ENCODE assay signal across 8 cellular contexts in the genomic region with DNA sequence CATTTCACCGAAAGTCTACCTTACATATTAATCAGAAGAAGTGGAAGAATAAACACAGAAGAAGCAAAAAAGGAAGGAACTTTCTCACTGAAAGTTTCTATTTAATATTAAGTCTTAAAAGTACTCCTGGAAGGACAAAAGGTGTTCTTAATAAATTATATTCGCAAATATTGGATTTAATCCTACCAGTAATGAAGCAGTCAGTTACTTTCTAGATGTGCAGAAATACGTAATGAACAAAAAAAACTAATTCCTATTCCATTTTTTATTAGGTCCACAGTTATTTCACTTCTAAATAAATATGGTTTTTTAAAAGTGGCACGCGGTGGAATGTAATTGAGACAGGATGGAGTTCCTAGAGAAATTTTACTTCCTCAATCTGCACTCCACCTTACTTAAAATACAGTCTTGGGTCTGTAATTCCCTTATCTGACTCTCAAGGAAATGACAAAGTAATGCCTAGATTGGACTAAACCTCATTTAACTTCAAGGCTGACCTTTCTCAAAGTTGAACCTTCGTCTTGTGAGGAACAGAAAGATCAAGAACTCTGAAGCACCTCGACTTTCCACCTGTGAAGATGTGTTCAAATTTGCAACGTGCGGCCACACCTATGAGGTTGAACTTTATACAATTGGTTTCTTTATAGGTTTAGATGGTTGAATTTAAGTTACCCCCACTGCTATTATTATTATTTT. TPM values are rescaled to one million over a fixed set of nuclear protein-coding genes. Genes with fewer than 3 reads are reported as not detected.
A peak's percentile ranks its signal among the peaks of the same experiment; 100 is the strongest.
DNase-seq lines count a peak whose midpoint lies in the region; ATAC-seq and TF ChIP-seq lines count a peak whose summit lies in the region.

No MANE protein-coding gene starts in this region.

- DNase-seq in stimulated activated naive CD8-positive, alpha-beta T cell treated with anti-CD3 and anti-CD28 coated beads, Interleukin-15, Interleukin-2, amounts not matched to agents 100 U/mL and 50 U/mL, for 24 hours: no peak
- DNase-seq in ascending aorta (ENCODE audit: low spot score in 2 of 2): no peak
- no peak for DNase-seq in lower lobe of right lung
- no peak for DNase-seq in aorta

- H3K27me3 Mint-ChIP-seq in stimulated activated naive CD8-positive, alpha-beta T cell treated with anti-CD3 and anti-CD28 coated beads, Interleukin-15, Interleukin-2, amounts not matched to agents 100 ng/mL and 50 ng/mL, for 24 hours: no peaks in the 10 kb centered on the region

- TF ChIP-seq CTCF in ascending aorta (IDR thresholded peaks at IDR 0.05) (no peak), lower lobe of right lung (IDR thresholded peaks at IDR 0.05) (no peak)

- ATAC-seq in stimulated activated naive CD8-positive, alpha-beta T cell treated with anti-CD3 and anti-CD28 coated beads, Interleukin-15, Interleukin-2, amounts not matched to agents 100 U/mL and 50 U/mL, for 24 hours: no peak
- no peak for ATAC-seq in lower lobe of right lung
- ATAC-seq in aorta (ENCODE audit: low FRiP score): no peak
- no peak for ATAC-seq in HG02840 (IDR thresholded peaks at IDR 0.05; ENCODE audit: low FRiP score, unreplicated experiment)
- ATAC-seq in HG03025 (IDR thresholded peaks at IDR 0.05; ENCODE audit: low FRiP score, unreplicated experiment): no peak
- no peak for ATAC-seq in HG03139 (IDR thresholded peaks at IDR 0.05; ENCODE audit: unreplicated experiment)

- peak overlapping the region; percentile 41 for H3K27ac Mint-ChIP-seq in stimulated activated naive CD8-positive, alpha-beta T cell treated with anti-CD3 and anti-CD28 coated beads, Interleukin-15, Interleukin-2, amounts not matched to agents 100 ng/mL and 50 ng/mL, for 24 hours

- H3K27me3 ChIP-seq in ascending aorta (no peaks in the 10 kb centered on the region), lower lobe of right lung (ENCODE audit: low read depth) (no peaks in the 10 kb centered on the region), aorta (ENCODE audit: control insufficient read depth in 1 of 2, insufficient read depth in 2 of 2, low read length in 1 of 2) (no peaks in the 10 kb centered on the region)

- H3K4me3 Mint-ChIP-seq in stimulated activated naive CD8-positive, alpha-beta T cell treated with anti-CD3 and anti-CD28 coated beads, Interleukin-15, Interleukin-2, amounts not matched to agents 100 ng/mL and 50 ng/mL, for 24 hours: peak overlapping the region; percentile 77

- H3K27ac ChIP-seq in ascending aorta: peak overlapping the region; percentile 99 to 100
- peak overlapping the region; percentile 99 for H3K27ac ChIP-seq in lower lobe of right lung
- peak overlapping the region; percentile 86 to 88 for H3K27ac ChIP-seq in aorta (ENCODE audit: low read depth in 1 of 2, low read length in 2 of 2)

- H3K4me3 ChIP-seq in ascending aorta (peak overlapping the region; percentile 82 to 88), lower lobe of right lung (peak overlapping the region; percentile 86), aorta (ENCODE audit: low read length in 2 of 2) (peak overlapping the region; percentile 71 to 90)

- H3K9me3 Mint-ChIP-seq in stimulated activated naive CD8-positive, alpha-beta T cell treated with anti-CD3 and anti-CD28 coated beads, Interleukin-15, Interleukin-2, amounts not matched to agents 100 ng/mL and 50 ng/mL, for 24 hours: no peaks in the 10 kb centered on the region

- H3K9me3 ChIP-seq in ascending aorta (no peaks in the 10 kb centered on the region), lower lobe of right lung (no peaks in the 10 kb centered on the region), aorta (ENCODE audit: control insufficient read depth, low read length) (no peaks in the 10 kb centered on the region)

- H3K4me1 Mint-ChIP-seq in stimulated activated naive CD8-positive, alpha-beta T cell treated with anti-CD3 and anti-CD28 coated beads, Interleukin-15, Interleukin-2, amounts not matched to agents 100 ng/mL and 50 ng/mL, for 24 hours (ENCODE audit: low read depth): peaks cover 45% of the 10 kb centered on the region

- intact Hi-C loops in ascending aorta (cut with DNase I): loop anchor here (1.0 to 10.0 kb wide), 9 partner anchors 17 to 487 kb away; a partner anchor contains a TSS
- intact Hi-C loops in lower lobe of right lung (cut with DNase I): no loop called here
- intact Hi-C loops in aorta (cut with DNase I): loop anchor here (2.0 to 5.0 kb wide), 3 partner anchors 65 to 157 kb away; a partner anchor contains a TSS

- peaks cover 3 to 19% of the 10 kb centered on the region in 2 donors for H3K4me1 ChIP-seq in ascending aorta
- peaks cover 44% of the 10 kb centered on the region for H3K4me1 ChIP-seq in lower lobe of right lung
- H3K4me1 ChIP-seq in aorta (ENCODE audit: control insufficient read depth in 1 of 2, insufficient read depth in 2 of 2, low read length in 2 of 2): peaks cover 0 to 2% of the 10 kb centered on the region in 2 donors

- 44 to 50% methylated on average over 9 of the region's 9 CpGs for WGBS in aorta, 2 donors

- peaks cover 3% of the 10 kb centered on the region for H3K36me3 Mint-ChIP-seq in stimulated activated naive CD8-positive, alpha-beta T cell treated with anti-CD3 and anti-CD28 coated beads, Interleukin-15, Interleukin-2, amounts not matched to agents 100 ng/mL and 50 ng/mL, for 24 hours (ENCODE audit: low read depth)

- H3K36me3 ChIP-seq in ascending aorta: no peaks in the 10 kb centered on the region
- no peaks in the 10 kb centered on the region for H3K36me3 ChIP-seq in lower lobe of right lung
- H3K36me3 ChIP-seq in aorta (ENCODE audit: control insufficient read depth in 1 of 2, insufficient read depth in 2 of 2, low read length in 1 of 2): no peaks in the 10 kb centered on the region

RNA-seq across cellular contexts. Expression of a gene that starts 1.1 kb away (rescaled TPM):
- total RNA-seq in ascending aorta: 32.6 TPM
- 21.9 TPM for total RNA-seq in lower lobe of right lung
- total RNA-seq in aorta: 10 to 100 TPM; 38.0 to 39.5 TPM
- 10 to 100 TPM in 1 of 2 donors, 1 to 10 TPM in 1; 7.5 to 22.6 TPM for polyA plus RNA-seq in aorta
